31 cellular contexts compared by ENCODE assay signal in the genomic region with DNA sequence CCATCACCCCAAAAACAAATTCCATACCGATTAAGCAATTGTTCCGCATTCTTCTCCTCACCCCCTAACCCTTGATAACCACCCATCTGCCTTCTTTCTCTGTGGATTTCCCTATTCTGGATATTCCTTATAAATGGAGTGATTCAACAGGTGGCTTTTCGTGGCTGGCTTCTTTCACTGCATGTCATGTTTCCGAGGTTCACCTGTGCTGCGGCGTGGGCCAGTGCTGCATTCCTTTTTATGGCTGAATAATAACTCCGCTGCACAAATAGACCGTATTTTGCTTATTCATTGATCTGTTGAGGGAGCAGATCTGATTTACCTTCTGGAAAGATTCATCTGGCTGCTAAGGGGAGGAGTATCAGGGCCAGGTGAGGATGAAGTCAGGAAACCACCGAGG.
A peak's percentile ranks its signal among the peaks of the same experiment; 100 is the strongest.
DNase-seq lines count a peak whose midpoint lies in the region; ATAC-seq and TF ChIP-seq lines count a peak whose summit lies in the region.
"Had no signal": no experiment of that assay in that cellular context is flagged by ENCODE, and none has a peak within 500 bp of the region (broad histone marks: within the 10 kb centered on the region; RNA-seq: fewer than 3 reads in every experiment).

No MANE protein-coding gene starts in this region.

- RAD21 ChIA-PET in HCT116 (lab: Charles Lee; ENCODE audit: low non-redundant PET in 1 of 2, low total read pairs in 2 of 2, uncharacterized antibody in 2 of 2, unreplicated experiment in 2 of 2): no interaction called here

- no TSS peak for BruUV-seq in HCT116 (replicated peaks; lab: Mats Ljungman, UMichigan)

- DNase-seq in HCT116 (ENCODE audit: low read depth, low spot score) (no peak), osteoblast (ENCODE audit: insufficient read length, low spot score, missing footprints) (peak; percentile 65), DMS 273 (lab: John Stamatoyannopoulos, UW; ENCODE audit: unreplicated experiment) (no peak)
- DNase-seq: 8988T; ACHN; AML-193; BE2C; C1 segment of cervical spinal cord; Caco-2; Calu3; CD4-positive, alpha-beta memory T cell; CD4-positive, alpha-beta T cell; CD4-positive, CD25-positive, alpha-beta regulatory T cell; CD8-positive, alpha-beta memory T cell; CD8-positive, alpha-beta T cell; COR-L47; DMS 273 treated with DMSO at 0.1 percent for 48 hours; DMS153; DMS53; DMS79; DMS79 treated with DMSO at 0.1 percent for 48 hours; DND-41; EL had no signal

- no peaks in the 10 kb centered on the region for H3K9me3 ChIP-seq in HCT116 (ENCODE audit: control insufficient read depth in 1 of 2, insufficient read depth in 1 of 2, low read depth in 1 of 2, low read length in 2 of 2)
- no peaks in the 10 kb centered on the region for H3K9me3 ChIP-seq in HEK293 (ENCODE audit: control insufficient read depth, insufficient read depth, low read depth, low read length)
- no peaks in the 10 kb centered on the region for H3K9me3 ChIP-seq in osteoblast (ENCODE audit: low read depth, low read length)
- H3K9me3 ChIP-seq: A549; BE2C; BLaER1; BLaER1 treated with 17β-estradiol and CSF1 and Interleukin-3, amounts not matched to agents 10 nM and 100 nM; Caco-2 had no signal

- H3K4me3 ChIP-seq in HCT116 (replicated peaks in 1 of 2; ENCODE audit: low read depth in 1 of 2, low read length in 2 of 2) (no peak overlapping the region), HEK293 (ENCODE audit: low read depth, low read length) (no peak overlapping the region), osteoblast (ENCODE audit: insufficient read depth, low read length) (no peak overlapping the region)
- H3K4me3 ChIP-seq: A549; BLaER1; BLaER1 treated with 17β-estradiol and CSF1 and Interleukin-3, amounts not matched to agents 10 nM and 100 nM had no signal

- H3K4me2 ChIP-seq in HCT116 (ENCODE audit: low read length) (no peak overlapping the region), osteoblast (ENCODE audit: insufficient read depth, low read length) (no peak overlapping the region)
- H3K4me2 ChIP-seq: A549; BLaER1; BLaER1 treated with 17β-estradiol and CSF1 and Interleukin-3, amounts not matched to agents 10 nM and 100 nM had no signal

- H3K27ac ChIP-seq in HCT116 (ENCODE audit: low read depth, low read length) (no peak overlapping the region), HEK293 (ENCODE audit: extremely low read depth, low read depth, low read length) (no peak overlapping the region), osteoblast (ENCODE audit: low read depth, low read length) (no peak overlapping the region)
- H3K27ac ChIP-seq: 22Rv1; A549; BLaER1; BLaER1 treated with 17β-estradiol and CSF1 and Interleukin-3, amounts not matched to agents 10 nM and 100 nM; C4-2B had no signal

- H3K27me3 ChIP-seq in HCT116 (ENCODE audit: insufficient read depth, low read length) (peaks cover 63% of the 10 kb centered on the region), osteoblast (ENCODE audit: insufficient read depth, low read length) (peaks cover 39% of the 10 kb centered on the region)
- H3K27me3 ChIP-seq: BE2C; BLaER1; BLaER1 treated with 17β-estradiol and CSF1 and Interleukin-3, amounts not matched to agents 10 nM and 100 nM had no signal

- ATAC-seq in HCT116: no peak
- ATAC-seq in GM18505 (IDR thresholded peaks at IDR 0.05; ENCODE audit: unreplicated experiment): no peak
- ATAC-seq in GM18909 (IDR thresholded peaks at IDR 0.05; ENCODE audit: poor library complexity, unreplicated experiment): no peak
- ATAC-seq: A549; CD8-positive, alpha-beta T cell had no signal

- POLR2A ChIA-PET in HCT116 (lab: Charles Lee): no interaction called here
- POLR2A ChIA-PET in HEK293 (lab: Yijun Ruan, JAX): no interaction called here

- H3K9ac ChIP-seq in HCT116 (ENCODE audit: low read length): no peak overlapping the region
- H3K9ac ChIP-seq: BLaER1; BLaER1 treated with 17β-estradiol and CSF1 and Interleukin-3, amounts not matched to agents 10 nM and 100 nM had no signal

- intact Hi-C loops in HCT116 (cut with micrococcal nuclease): loop anchor here (5.0 kb wide), 1 partner anchor 482 kb away; no protein-coding TSS in a partner anchor

- H4K20me1 ChIP-seq in HCT116 (ENCODE audit: insufficient read depth) (no peaks in the 10 kb centered on the region), osteoblast (ENCODE audit: insufficient read depth, low read length) (no peaks in the 10 kb centered on the region)
- H4K20me1 ChIP-seq: BLaER1 had no signal

- H3K79me2 ChIP-seq in HCT116 (ENCODE audit: insufficient read depth, low read length) (no peaks in the 10 kb centered on the region), osteoblast (ENCODE audit: insufficient read depth, low read length) (no peaks in the 10 kb centered on the region)

- no peak overlapping the region for H2AFZ ChIP-seq in HCT116 (ENCODE audit: low read depth, low read length, poor library complexity, severe bottlenecking)
- H2AFZ ChIP-seq in osteoblast (ENCODE audit: low read length): no peak overlapping the region

- TF ChIP-seq RAD21 in HCT116 (IDR thresholded peaks at IDR 0.05; ENCODE audit: low read depth): no peak

- H3K36me3 ChIP-seq in HCT116 (ENCODE audit: control insufficient read depth in 1 of 2, insufficient read depth in 2 of 2, low read length in 2 of 2): no peaks in the 10 kb centered on the region
- H3K36me3 ChIP-seq in HEK293 (ENCODE audit: control insufficient read depth in 2 of 2, insufficient read depth in 1 of 2, low read length in 2 of 2): no peaks in the 10 kb centered on the region
- H3K36me3 ChIP-seq in osteoblast (ENCODE audit: insufficient read depth, low read length): no peaks in the 10 kb centered on the region
- H3K36me3 ChIP-seq: BE2C; BLaER1; BLaER1 treated with 17β-estradiol and CSF1 and Interleukin-3, amounts not matched to agents 10 nM and 100 nM had no signal

- TF ChIP-seq POLR2A in HCT116 (IDR thresholded peaks at IDR 0.05; ENCODE audit: borderline replicate concordance, extremely low read depth, insufficient read depth, insufficient read length) (no peak), GM18505 (IDR thresholded peaks at IDR 0.05; ENCODE audit: borderline replicate concordance, extremely low read depth, insufficient read depth, insufficient read length) (no peak)

- no peaks in the 10 kb centered on the region for H3K9me2 ChIP-seq in HCT116 (ENCODE audit: insufficient read depth)

- TF ChIP-seq CTCF in HCT116 (IDR thresholded peaks at IDR 0.05 in 2 of 3, conservative IDR thresholded peaks at IDR 0.05 in 1 of 3; ENCODE audit: borderline replicate concordance in 1 of 3, insufficient read depth in 1 of 3, low read depth in 2 of 3, low read length in 2 of 3) (no peak), HEK293 (tag by site-specific recombination; IDR thresholded peaks at IDR 0.05) (no peak), osteoblast (IDR thresholded peaks at IDR 0.05; ENCODE audit: extremely low read depth, low read depth, low read length) (no peak)

- H3K4me1 ChIP-seq in HCT116 (ENCODE audit: control insufficient read depth in 1 of 2, insufficient read depth in 2 of 2, low read length in 2 of 2): no peaks in the 10 kb centered on the region
- H3K4me1 ChIP-seq in HEK293 (ENCODE audit: control insufficient read depth, insufficient read depth, low read length): no peaks in the 10 kb centered on the region
- no peaks in the 10 kb centered on the region for H3K4me1 ChIP-seq in osteoblast (ENCODE audit: insufficient read depth, low read length)
- H3K4me1 ChIP-seq: A549; BE2C; BLaER1; BLaER1 treated with 17β-estradiol and CSF1 and Interleukin-3, amounts not matched to agents 10 nM and 100 nM; Caco-2 had no signal

- CTCF ChIA-PET in HCT116 (lab: Charles Lee) (no interaction called here), HEK293 (lab: Yijun Ruan, JAX) (interaction anchor here (0.7 to 1.3 kb wide), 2 partner anchors 27 to 30 kb away, joined by 3 to 5 read pairs; no protein-coding TSS in a partner anchor)

TF ChIP-seq in HCT116, 20 proteins besides CTCF, POLR2A, EP300 and RAD21 (continues in another document):
- no peak for TF ChIP-seq ZFX (IDR thresholded peaks at IDR 0.05)
- TF ChIP-seq, protein P1, sequence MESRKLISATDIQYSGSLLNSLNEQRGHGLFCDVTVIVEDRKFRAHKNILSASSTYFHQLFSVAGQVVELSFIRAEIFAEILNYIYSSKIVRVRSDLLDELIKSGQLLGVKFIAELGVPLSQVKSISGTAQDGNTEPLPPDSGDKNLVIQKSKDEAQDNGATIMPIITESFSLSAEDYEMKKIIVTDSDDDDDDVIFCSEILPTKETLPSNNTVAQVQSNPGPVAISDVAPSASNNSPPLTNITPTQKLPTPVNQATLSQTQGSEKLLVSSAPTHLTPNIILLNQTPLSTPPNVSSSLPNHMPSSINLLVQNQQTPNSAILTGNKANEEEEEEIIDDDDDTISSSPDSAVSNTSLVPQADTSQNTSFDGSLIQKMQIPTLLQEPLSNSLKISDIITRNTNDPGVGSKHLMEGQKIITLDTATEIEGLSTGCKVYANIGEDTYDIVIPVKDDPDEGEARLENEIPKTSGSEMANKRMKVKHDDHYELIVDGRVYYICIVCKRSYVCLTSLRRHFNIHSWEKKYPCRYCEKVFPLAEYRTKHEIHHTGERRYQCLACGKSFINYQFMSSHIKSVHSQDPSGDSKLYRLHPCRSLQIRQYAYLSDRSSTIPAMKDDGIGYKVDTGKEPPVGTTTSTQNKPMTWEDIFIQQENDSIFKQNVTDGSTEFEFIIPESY (IDR thresholded peaks at IDR 0.05; ENCODE audit: extremely low read depth, insufficient replicate concordance, low read length): no peak
- TF ChIP-seq EZH2phosphoT487 (IDR thresholded peaks at IDR 0.05; ENCODE audit: borderline replicate concordance): no peak
- TF ChIP-seq EZH2 (IDR thresholded peaks at IDR 0.05): peak; percentile 89; the same call in 1 of the 2 replicates

TF ChIP-seq in HEK293, 187 proteins besides CTCF, POLR2A, EP300 and RAD21:
- TF ChIP-seq ZNF223 (tag by site-specific recombination; IDR thresholded peaks at IDR 0.05): no peak
- 0 out of 2 replicates have a peak, but pooled peaks have one; percentile 18 for TF ChIP-seq SCRT1 (tag by site-specific recombination; IDR thresholded peaks at IDR 0.05; ENCODE audit: borderline replicate concordance)
- no peak for TF ChIP-seq ZNF423 (tag by site-specific recombination; IDR thresholded peaks at IDR 0.05)
- TF ChIP-seq, protein P2, sequence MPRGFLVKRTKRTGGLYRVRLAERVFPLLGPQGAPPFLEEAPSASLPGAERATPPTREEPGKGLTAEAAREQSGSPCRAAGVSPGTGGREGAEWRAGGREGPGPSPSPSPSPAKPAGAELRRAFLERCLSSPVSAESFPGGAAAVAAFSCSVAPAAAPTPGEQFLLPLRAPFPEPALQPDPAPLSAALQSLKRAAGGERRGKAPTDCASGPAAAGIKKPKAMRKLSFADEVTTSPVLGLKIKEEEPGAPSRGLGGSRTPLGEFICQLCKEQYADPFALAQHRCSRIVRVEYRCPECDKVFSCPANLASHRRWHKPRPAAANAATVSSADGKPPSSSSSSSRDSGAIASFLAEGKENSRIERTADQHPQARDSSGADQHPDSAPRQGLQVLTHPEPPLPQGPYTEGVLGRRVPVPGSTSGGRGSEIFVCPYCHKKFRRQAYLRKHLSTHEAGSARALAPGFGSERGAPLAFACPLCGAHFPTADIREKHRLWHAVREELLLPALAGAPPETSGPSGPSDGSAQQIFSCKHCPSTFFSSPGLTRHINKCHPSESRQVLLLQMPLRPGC (tag by site-specific recombination; IDR thresholded peaks at IDR 0.05): no peak
- TF ChIP-seq SCRT2 (tag by site-specific recombination; IDR thresholded peaks at IDR 0.05): peak; percentile 81
TF ChIP-seq in HEK293: peak in this region for 2.
